Comparison of ENCODE assay signal across 1 cellular context in genomic region chr9:129838707-129839259, GRCh38.
TF ChIP-seq lines count a peak whose summit lies in the region.

No MANE protein-coding gene starts in this region.

TF ChIP-seq in K562, 482 proteins besides CTCF, POLR2A, EP300 and RAD21 (continued from another document and continues in another):
- no peak for TF ChIP-seq ZNF280B (CRISPR knock-in tag; IDR thresholded peaks at IDR 0.05)
- TF ChIP-seq KLF10 (CRISPR knock-in tag; IDR thresholded peaks at IDR 0.05): no peak
- TF ChIP-seq ZNF644 (tag; IDR thresholded peaks at IDR 0.05; ENCODE audit: low read depth): no peak
- no peak for TF ChIP-seq KLF13 (tag; IDR thresholded peaks at IDR 0.05; ENCODE audit: borderline replicate concordance, low read depth)
- TF ChIP-seq DNMT1 (IDR thresholded peaks at IDR 0.05): no peak
- TF ChIP-seq HOXB6 (CRISPR knock-in tag; IDR thresholded peaks at IDR 0.05; ENCODE audit: borderline replicate concordance): no peak
- TF ChIP-seq ZNF146 (CRISPR knock-in tag; IDR thresholded peaks at IDR 0.05; ENCODE audit: unreplicated experiment): no peak
- no peak for TF ChIP-seq KDM1A (IDR thresholded peaks at IDR 0.05)
- no peak for TF ChIP-seq BRF2 (IDR thresholded peaks at IDR 0.05; ENCODE audit: borderline replicate concordance, insufficient read depth, insufficient read length)
- TF ChIP-seq ZBTB5 (IDR thresholded peaks at IDR 0.05): no peak
- TF ChIP-seq ZNF398 (CRISPR knock-in tag; IDR thresholded peaks at IDR 0.05): no peak
- no peak for TF ChIP-seq MTA3 (IDR thresholded peaks at IDR 0.05; ENCODE audit: borderline replicate concordance)
- no peak for TF ChIP-seq GTF2E2 (tag; IDR thresholded peaks at IDR 0.05)
- TF ChIP-seq ARID3B (CRISPR knock-in tag; IDR thresholded peaks at IDR 0.05; ENCODE audit: borderline replicate concordance): no peak
- TF ChIP-seq ILK (tag; IDR thresholded peaks at IDR 0.05; ENCODE audit: borderline replicate concordance, low read depth): no peak
- no peak for TF ChIP-seq HLTF (IDR thresholded peaks at IDR 0.05)
- no peak for TF ChIP-seq SMC3 (conservative IDR thresholded peaks at IDR 0.05; ENCODE audit: insufficient read depth, low read depth, low read length)
- no peak for TF ChIP-seq SRSF9 (IDR thresholded peaks at IDR 0.05; ENCODE audit: borderline replicate concordance, low read depth, low read length)
- no peak for TF ChIP-seq NR1H2 (CRISPR knock-in tag; IDR thresholded peaks at IDR 0.05)
- TF ChIP-seq TAL1 (IDR thresholded peaks at IDR 0.05): no peak
- TF ChIP-seq NCOA4 (IDR thresholded peaks at IDR 0.05; ENCODE audit: partially characterized antibody): no peak
- TF ChIP-seq ZNF217 (CRISPR knock-in tag; IDR thresholded peaks at IDR 0.05): no peak
- TF ChIP-seq DEAF1 (CRISPR knock-in tag; IDR thresholded peaks at IDR 0.05): no peak
- no peak for TF ChIP-seq XRCC5 (IDR thresholded peaks at IDR 0.05; ENCODE audit: low read depth, low read length)
- no peak for TF ChIP-seq NCOA2 (IDR thresholded peaks at IDR 0.05; ENCODE audit: partially characterized antibody in 2 of 2)
- TF ChIP-seq CEBPZ (IDR thresholded peaks at IDR 0.05; ENCODE audit: borderline replicate concordance, low read depth, low read length): no peak
- TF ChIP-seq PCBP2 (IDR thresholded peaks at IDR 0.05; ENCODE audit: low read depth, low read length, poor library complexity, severe bottlenecking): no peak
- no peak; the same call in 1 of the 2 replicates for TF ChIP-seq E2F5 (CRISPR knock-in tag; IDR thresholded peaks at IDR 0.05)
- no peak for TF ChIP-seq VEZF1 (CRISPR knock-in tag; IDR thresholded peaks at IDR 0.05)
- TF ChIP-seq CREB5 (CRISPR knock-in tag; IDR thresholded peaks at IDR 0.05): no peak
- no peak for TF ChIP-seq HMG20A (CRISPR knock-in tag; conservative IDR thresholded peaks at IDR 0.05)
- TF ChIP-seq MEF2A (IDR thresholded peaks at IDR 0.05; ENCODE audit: control insufficient read depth, low read depth, low read length): 0 out of 2 replicates have a peak, but pooled peaks have one; percentile 1
- TF ChIP-seq ZNF778 (CRISPR knock-in tag; IDR thresholded peaks at IDR 0.05): no peak
- TF ChIP-seq ZNF740 (CRISPR knock-in tag; IDR thresholded peaks at IDR 0.05): no peak
- no peak for TF ChIP-seq ZNF740 (tag; IDR thresholded peaks at IDR 0.05)
- TF ChIP-seq ZNF707 (CRISPR knock-in tag; conservative IDR thresholded peaks at IDR 0.05): no peak
- TF ChIP-seq NR2C1 (IDR thresholded peaks at IDR 0.05): no peak
- peak; percentile 23 for TF ChIP-seq NR2C1 (tag; IDR thresholded peaks at IDR 0.05)
- TF ChIP-seq POLR2AphosphoS2 (IDR thresholded peaks at IDR 0.05; ENCODE audit: low read length): no peak
- no peak for TF ChIP-seq RFX7 (CRISPR knock-in tag; IDR thresholded peaks at IDR 0.05)
- TF ChIP-seq U2AF1 (optimal IDR thresholded peaks at IDR 0.05; ENCODE audit: low read depth, low read length): no peak
